16 cellular contexts compared by ENCODE assay signal in the genomic region with DNA sequence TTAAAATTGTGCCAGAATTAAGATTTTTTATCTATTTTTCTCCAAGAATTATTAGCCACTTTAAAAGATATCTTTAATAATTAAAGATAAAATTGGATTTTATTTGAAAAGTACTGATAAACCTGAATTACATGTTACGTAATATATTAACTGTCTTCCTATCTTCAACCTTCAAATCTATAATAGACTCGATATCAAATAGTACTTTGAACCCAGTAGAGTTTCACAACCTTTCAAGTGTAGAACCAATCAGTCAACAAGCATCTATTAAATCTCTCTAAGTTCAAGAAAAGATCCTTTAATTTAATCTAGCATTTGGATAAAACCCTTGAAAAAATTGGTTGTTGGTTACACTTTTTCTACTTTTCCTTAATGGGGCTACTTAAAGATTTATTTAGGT.
A peak's percentile ranks its signal among the peaks of the same experiment; 100 is the strongest.
DNase-seq lines count a peak whose midpoint lies in the region; ATAC-seq, FAIRE-seq and TF ChIP-seq lines count a peak whose summit lies in the region.
"Had no signal": no experiment of that assay in that cellular context is flagged by ENCODE, and none has a peak within 500 bp of the region (broad histone marks: within the 10 kb centered on the region; RNA-seq: fewer than 3 reads in every experiment).

No MANE protein-coding gene starts in this region.

- intact Hi-C loops in right lobe of liver (cut with DNase I): no loop called here

- H3K9me3 ChIP-seq in right lobe of liver: no peaks in the 10 kb centered on the region

- no peak for DNase-seq in activated T-cell treated with anti-CD3 and anti-CD28 coated beads, Interleukin-2, amount 50 U/mL, for 72 hours
- no peak for DNase-seq in activated T-cell treated with anti-CD3 and anti-CD28 coated beads, Interleukin-2, amount 50 U/mL, for 48 hours
- DNase-seq in right lobe of liver (no peak), pons (ENCODE audit: low spot score) (no peak)
- no peak for DNase-seq in stimulated activated CD4-positive, alpha-beta T cell treated with anti-CD3 and anti-CD28 coated beads, Interleukin-12 subunit alpha, Interleukin-12 subunit beta, amount 100 ng/mL, for 4 hours
- DNase-seq: CD4-positive, alpha-beta memory T cell; DMS153; DMS79; GF-D8; GOT3; H9 had no signal

- no peaks in the 10 kb centered on the region for H3K27me3 ChIP-seq in right lobe of liver
- H3K27me3 ChIP-seq: BLaER1 had no signal

- H3K27ac ChIP-seq in right lobe of liver: no peak overlapping the region
- H3K27ac ChIP-seq: 22Rv1, BLaER1 had no signal

- H3K4me1 Mint-ChIP-seq in activated T-cell treated with anti-CD3 and anti-CD28 coated beads, Interleukin-2, amount 50 U/mL, for 72 hours (ENCODE audit: low read depth): no peaks in the 10 kb centered on the region
- H3K4me1 Mint-ChIP-seq: CD14-positive monocyte; CD4-positive, alpha-beta memory T cell; H9 had no signal

- peak overlapping the region; percentile 65 for H3K27ac Mint-ChIP-seq in activated T-cell treated with anti-CD3 and anti-CD28 coated beads, Interleukin-2, amount 50 U/mL, for 72 hours
- H3K27ac Mint-ChIP-seq: CD14-positive monocyte; CD4-positive, alpha-beta memory T cell; H9 had no signal

- no peak overlapping the region for H3K4me3 Mint-ChIP-seq in activated T-cell treated with anti-CD3 and anti-CD28 coated beads, Interleukin-2, amount 50 U/mL, for 72 hours
- H3K4me3 Mint-ChIP-seq: CD14-positive monocyte; CD4-positive, alpha-beta memory T cell; H9 had no signal

- peak; percentile 38 for FAIRE-seq in islet of Langerhans (lab: Jason Lieb, UNC)

- H3K9me3 Mint-ChIP-seq in activated T-cell treated with anti-CD3 and anti-CD28 coated beads, Interleukin-2, amount 50 U/mL, for 72 hours: no peaks in the 10 kb centered on the region
- H3K9me3 Mint-ChIP-seq: H9 had no signal

- 34% methylated on average over 2 of the region's 2 CpGs for WGBS in right lobe of liver (ENCODE audit: insufficient coverage, low coverage, low lambda C conversion rate, missing lambda C conversion rate)

- ATAC-seq in activated T-cell treated with anti-CD3 and anti-CD28 coated beads, Interleukin-2, amount 50 U/mL, for 72 hours (replicated peaks in 1 of 2): no peak
- peak; percentile 70 to 89 (median 86) for ATAC-seq in right lobe of liver
- ATAC-seq in HG03139 (IDR thresholded peaks at IDR 0.05; ENCODE audit: unreplicated experiment): no peak

- H3K27me3 Mint-ChIP-seq in activated T-cell treated with anti-CD3 and anti-CD28 coated beads, Interleukin-2, amount 50 U/mL, for 72 hours (ENCODE audit: low read depth): no peaks in the 10 kb centered on the region
- H3K27me3 Mint-ChIP-seq: CD4-positive, alpha-beta memory T cell had no signal

- H3K4me1 ChIP-seq in right lobe of liver: peaks cover 0 to 8% (median 0%) of the 10 kb centered on the region in 4 donors
- H3K4me1 ChIP-seq: BLaER1 had no signal

- no peak for TF ChIP-seq POLR2A in right lobe of liver (IDR thresholded peaks at IDR 0.05)

- no peak for TF ChIP-seq CTCF in right lobe of liver (IDR thresholded peaks at IDR 0.05)

- no peaks in the 10 kb centered on the region for H3K36me3 ChIP-seq in right lobe of liver
- H3K36me3 ChIP-seq: BLaER1 had no signal

- H3K36me3 Mint-ChIP-seq in activated T-cell treated with anti-CD3 and anti-CD28 coated beads, Interleukin-2, amount 50 U/mL, for 72 hours (ENCODE audit: insufficient read depth in 2 of 2): peaks cover 0 to 1% of the 10 kb centered on the region in 2 donors
- H3K36me3 Mint-ChIP-seq: CD14-positive monocyte had no signal

- no peak overlapping the region for H3K4me3 ChIP-seq in right lobe of liver
- H3K4me3 ChIP-seq: BLaER1 had no signal

Comparison
In these comparisons a context has a peak if more than half of its experiments do, and no peak if none do; other contexts are left out.
1. ATAC-seq: peak in right lobe of liver (4 of 4); none in activated T-cell treated with anti-CD3 and anti-CD28 coated beads, Interleukin-2, amount 50 U/mL, for 72 hours (0 of 2) and HG03139 (single experiment).